In the genomic region with DNA sequence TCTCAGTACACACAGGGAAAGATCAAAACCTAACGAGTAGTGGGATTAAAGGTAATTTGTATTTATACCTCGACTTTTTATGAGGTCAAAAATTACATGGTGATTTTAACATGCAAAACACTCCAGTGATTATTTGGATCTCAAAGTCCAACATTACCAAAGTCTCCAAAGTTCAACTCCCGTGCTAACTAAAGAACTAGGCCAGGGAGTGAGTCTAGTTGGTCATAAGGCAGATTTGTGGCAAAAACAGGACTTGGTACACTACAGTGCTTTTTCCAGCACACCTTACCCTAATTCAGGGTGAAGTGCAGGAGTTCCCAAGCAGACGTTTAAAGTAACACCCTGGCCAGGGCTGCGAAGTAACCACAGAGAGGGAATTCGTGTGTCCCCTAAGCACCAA, we compare ENCODE assay signal across 10 cellular contexts. TPM values are rescaled to one million over a fixed set of nuclear protein-coding genes. Genes with fewer than 3 reads are reported as not detected.
DNase-seq lines count a peak whose midpoint lies in the region; ATAC-seq and TF ChIP-seq lines count a peak whose summit lies in the region.
"Had no signal": no experiment of that assay in that cellular context is flagged by ENCODE, and none has a peak within 500 bp of the region (broad histone marks: within the 10 kb centered on the region; RNA-seq: fewer than 3 reads in every experiment).

No MANE protein-coding gene starts in this region.

- ATAC-seq in activated naive CD8-positive, alpha-beta T cell treated with anti-CD3 and anti-CD28 coated beads, Interleukin-2, amount 10 ng/mL, durations not matched to agents 7 days and 5 days (ENCODE audit: low read depth) = no peak

- H3K27me3 ChIP-seq in BE2C = no peaks in the 10 kb centered on the region

- WGBS in mesodermal cell (ENCODE audit: insufficient coverage in 2 of 2), 2 experiments = 81 to 91% methylated on average over 3 to 4 of the region's 6 CpGs
- 86 to 88% methylated on average over 6 of the region's 6 CpGs for whole genome bisulfite sequencing in lower leg skin, 2 donors

- intact Hi-C loops in lower leg skin (cut with DNase I; ENCODE audit: low total_unique reads) = no loop called here

- H3K4me1 ChIP-seq in BE2C (no peaks in the 10 kb centered on the region), mesodermal cell (ENCODE audit: control insufficient read depth, insufficient read depth, low read length, poor library complexity, severe bottlenecking) (no peaks in the 10 kb centered on the region)

- no peak for TF ChIP-seq CTCF in BE2C (IDR thresholded peaks at IDR 0.05; ENCODE audit: low read depth, low read length)
- TF ChIP-seq CTCF in HFFc6 (IDR thresholded peaks at IDR 0.05) = no peak
- no peak for TF ChIP-seq CTCF in GM20000 (IDR thresholded peaks at IDR 0.05; ENCODE audit: extremely low read depth, missing control alignments)
- TF ChIP-seq CTCF in lower leg skin (IDR thresholded peaks at IDR 0.05) = no peak

- no peak overlapping the region for H3K27ac ChIP-seq in mesodermal cell (ENCODE audit: low read depth, low read length, severe bottlenecking)

- H3K9me3 ChIP-seq in BE2C (peaks cover 2% of the 10 kb centered on the region; the same call in 1 of the 2 replicates), mesodermal cell (ENCODE audit: control insufficient read depth, low read length) (peaks cover 7% of the 10 kb centered on the region)

- peak overlapping the region; percentile 99 for H3K4me3 Mint-ChIP-seq in HFFc6
- H3K4me3 Mint-ChIP-seq in activated naive CD8-positive, alpha-beta T cell treated with anti-CD3 and anti-CD28 coated beads, Interleukin-2, amount 10 ng/mL, durations not matched to agents 7 days and 5 days = peak overlapping the region; percentile 89

- POLR2A ChIA-PET in activated naive CD8-positive, alpha-beta T cell treated with anti-CD3 and anti-CD28 coated beads, Interleukin-2, amount 10 ng/mL, durations not matched to agents 7 days and 5 days (lab: Charles Lee) = interaction anchor here (0.6 to 2.7 kb wide), 2 partner anchors 15 to 279 kb away, joined by 4 to 44 read pairs; partner anchors contain the start of gene HYLS1

- H3K4me1 Mint-ChIP-seq in HFFc6 (ENCODE audit: low read depth) = peaks cover 37% of the 10 kb centered on the region
- peaks cover 22% of the 10 kb centered on the region for H3K4me1 Mint-ChIP-seq in activated naive CD8-positive, alpha-beta T cell treated with anti-CD3 and anti-CD28 coated beads, Interleukin-2, amount 10 ng/mL, durations not matched to agents 7 days and 5 days

- H3K36me3 ChIP-seq in BE2C (peaks cover 21% of the 10 kb centered on the region), mesodermal cell (ENCODE audit: control insufficient read depth, insufficient read depth, low read length) (peaks cover 18% of the 10 kb centered on the region)

- TF ChIP-seq POLR2A in lower leg skin (IDR thresholded peaks at IDR 0.05) = no peak

- no peak overlapping the region for H3K27ac Mint-ChIP-seq in HFFc6
- peak overlapping the region; percentile 64 for H3K27ac Mint-ChIP-seq in activated naive CD8-positive, alpha-beta T cell treated with anti-CD3 and anti-CD28 coated beads, Interleukin-2, amount 10 ng/mL, durations not matched to agents 7 days and 5 days

- H3K27me3 Mint-ChIP-seq in HFFc6 (ENCODE audit: insufficient read depth) = peaks cover 16% of the 10 kb centered on the region
- peaks cover 21% of the 10 kb centered on the region for H3K27me3 Mint-ChIP-seq in activated naive CD8-positive, alpha-beta T cell treated with anti-CD3 and anti-CD28 coated beads, Interleukin-2, amount 10 ng/mL, durations not matched to agents 7 days and 5 days

- H3K9me3 Mint-ChIP-seq in HFFc6 = no peaks in the 10 kb centered on the region
- no peaks in the 10 kb centered on the region for H3K9me3 Mint-ChIP-seq in activated naive CD8-positive, alpha-beta T cell treated with anti-CD3 and anti-CD28 coated beads, Interleukin-2, amount 10 ng/mL, durations not matched to agents 7 days and 5 days

- peaks cover 30% of the 10 kb centered on the region for H3K36me3 Mint-ChIP-seq in HFFc6 (ENCODE audit: low read depth)
- H3K36me3 Mint-ChIP-seq in activated naive CD8-positive, alpha-beta T cell treated with anti-CD3 and anti-CD28 coated beads, Interleukin-2, amount 10 ng/mL, durations not matched to agents 7 days and 5 days = peaks cover 15% of the 10 kb centered on the region

- DNase-seq in BE2C (no peak), HFFc6 (no peak), GM20000 (ENCODE audit: low spot score) (no peak), lower leg skin (ENCODE audit: low spot score in 2 of 2) (no peak), islet precursor cell (no peak), NCI-H187 treated with DMSO at 0.1 percent for 48 hours (lab: John Stamatoyannopoulos, UW) (no peak)
- no peak for DNase-seq in activated naive CD8-positive, alpha-beta T cell treated with anti-CD3 and anti-CD28 coated beads, Interleukin-2, amount 10 ng/mL, durations not matched to agents 7 days and 5 days
- DNase-seq: DMS79 treated with DMSO at 0.1 percent for 48 hours had no signal

- H3K4me3 ChIP-seq in BE2C (ENCODE audit: low read depth, low read length) (peak overlapping the region; percentile 22; the same call in 1 of the 2 replicates), mesodermal cell (ENCODE audit: extremely low read depth, insufficient read depth, low read length, poor library complexity, severe bottlenecking) (peak overlapping the region; percentile 73), lower leg skin (ENCODE audit: low read depth, poor library complexity, severe bottlenecking) (no peak overlapping the region)

RNA-seq across cellular contexts. Expression of gene PUS3, which starts 1.1 kb away (rescaled TPM):
- 67.5 TPM for polyA plus RNA-seq in BE2C (2012; ENCODE audit: insufficient read depth, insufficient read length, low read depth)
- 10 to 100 TPM in 3 of 6 experiments, 1 to 10 TPM in 3; 7.5 to 13.6 (median 10.3) TPM for total RNA-seq in HFFc6 (2021; fragmentation: NEBNext Ultra II Directional; extraction: Animal tissue kit (Norgen Biotek cat#: 25700))
- 10 to 100 TPM; 10.1 to 10.9 TPM for total RNA-seq in activated naive CD8-positive, alpha-beta T cell treated with anti-CD3 and anti-CD28 coated beads, Interleukin-2, amount 10 ng/mL, durations not matched to agents 7 days and 5 days
- polyA plus RNA-seq in mesodermal cell (2013, experiment 1 of 2) = 12.5 TPM
- polyA plus RNA-seq in mesodermal cell (2013, experiment 2 of 2) = 13.4 TPM
- total RNA-seq in lower leg skin = 10 to 100 TPM in 1 of 4 donors, 1 to 10 TPM in 3; 6.6 to 11.2 (median 8.1) TPM

RNA-seq across cellular contexts. Expression of gene DDX25, which starts 2.4 kb away (rescaled TPM):
- polyA plus RNA-seq in BE2C (2012; ENCODE audit: insufficient read depth, insufficient read length, low read depth) = 5.5 TPM
- not detected for total RNA-seq in HFFc6 (2021; fragmentation: NEBNext Ultra II Directional; extraction: Animal tissue kit (Norgen Biotek cat#: 25700))
- not detected for total RNA-seq in activated naive CD8-positive, alpha-beta T cell treated with anti-CD3 and anti-CD28 coated beads, Interleukin-2, amount 10 ng/mL, durations not matched to agents 7 days and 5 days
- 2.8 TPM for polyA plus RNA-seq in mesodermal cell (2013, experiment 1 of 2)
- 1.8 TPM for polyA plus RNA-seq in mesodermal cell (2013, experiment 2 of 2)
- total RNA-seq in lower leg skin = under 1 TPM in 2 of 4 donors, not detected in 2; 0.17 to 0.42 TPM

RNA-seq across cellular contexts. Expression of gene HYLS1, which starts 14.4 kb away (rescaled TPM):
- 4.4 TPM for polyA plus RNA-seq in BE2C (2012; ENCODE audit: insufficient read depth, insufficient read length, low read depth)
- total RNA-seq in HFFc6 (2021; fragmentation: NEBNext Ultra II Directional; extraction: Animal tissue kit (Norgen Biotek cat#: 25700)) = 10 to 100 TPM in 4 of 6 experiments, 1 to 10 TPM in 2; 5.7 to 13.5 (median 12.7) TPM
- 10 to 100 TPM in 1 of 2 experiments, 1 to 10 TPM in 1; 9.6 to 10.4 TPM for total RNA-seq in activated naive CD8-positive, alpha-beta T cell treated with anti-CD3 and anti-CD28 coated beads, Interleukin-2, amount 10 ng/mL, durations not matched to agents 7 days and 5 days
- 2.6 TPM for polyA plus RNA-seq in mesodermal cell (2013, experiment 1 of 2)
- polyA plus RNA-seq in mesodermal cell (2013, experiment 2 of 2) = 2.3 TPM
- total RNA-seq in lower leg skin = 1 to 10 TPM in 3 of 4 donors, under 1 TPM in 1; 0.99 to 2.8 (median 2.0) TPM

RNA-seq across cellular contexts. Expression of gene VSIG10L2, which starts 44.0 kb away (rescaled TPM):
- 1.3 TPM for polyA plus RNA-seq in BE2C (2012; ENCODE audit: insufficient read depth, insufficient read length, low read depth)
- not detected for total RNA-seq in HFFc6 (2021; fragmentation: NEBNext Ultra II Directional; extraction: Animal tissue kit (Norgen Biotek cat#: 25700))
- total RNA-seq in activated naive CD8-positive, alpha-beta T cell treated with anti-CD3 and anti-CD28 coated beads, Interleukin-2, amount 10 ng/mL, durations not matched to agents 7 days and 5 days = not detected
- polyA plus RNA-seq in mesodermal cell (2013, experiment 1 of 2) = not detected
- polyA plus RNA-seq in mesodermal cell (2013, experiment 2 of 2) = not detected
- 1 to 10 TPM; 1.4 to 7.2 (median 4.5) TPM for total RNA-seq in lower leg skin
- total RNA-seq: frontal cortex had no signal
